18 cellular contexts compared by ENCODE assay signal in genomic region chr1:233379869-233380438, GRCh38. TPM values are rescaled to one million over a fixed set of nuclear protein-coding genes. Genes with fewer than 3 reads are reported as not detected.
A peak's percentile ranks its signal among the peaks of the same experiment; 100 is the strongest.
DNase-seq lines count a peak whose midpoint lies in the region; ATAC-seq, FAIRE-seq and TF ChIP-seq lines count a peak whose summit lies in the region.
"Had no signal": no experiment of that assay in that cellular context is flagged by ENCODE, and none has a peak within 500 bp of the region (broad histone marks: within the 10 kb centered on the region; RNA-seq: fewer than 3 reads in every experiment).

No MANE protein-coding gene starts in this region.

- peak; percentile 30 for DNase-seq in GM13976 (ENCODE audit: low spot score)
- no peak for DNase-seq in WERI-Rb-1
- DNase-seq in activated CD4-positive, CD25-positive, alpha-beta regulatory T cell treated with anti-CD3 and anti-CD28 coated beads, Interleukin-2, amount 50 U/mL, for 72 hours, result no peak
- DNase-seq in effector memory CD8-positive, alpha-beta T cell, result no peak
- no peak for DNase-seq in foreskin fibroblast
- DNase-seq in frontal cortex (ENCODE audit: low spot score in 2 of 2), result no peak
- DNase-seq: dermis blood vessel endothelial cell; mesendoderm; NCI-H1105 treated with DMSO at 0.1 percent for 48 hours; NK-92 treated with Interleukin-12 subunit alpha and Interleukin-12 subunit beta, amount 100 ng/mL, for 24 hours; psoas muscle; stomach had no signal

- no peaks in the 10 kb centered on the region for H3K27me3 Mint-ChIP-seq in effector memory CD8-positive, alpha-beta T cell
- H3K27me3 Mint-ChIP-seq: activated naive CD4-positive, alpha-beta T cell treated with anti-CD3 and anti-CD28 coated beads, Interleukin-2, amount 50 U/mL, for 24 hours had no signal

- H3K27ac Mint-ChIP-seq in effector memory CD8-positive, alpha-beta T cell, result no peak overlapping the region
- H3K27ac Mint-ChIP-seq: activated naive CD4-positive, alpha-beta T cell treated with anti-CD3 and anti-CD28 coated beads, Interleukin-2, amount 50 U/mL, for 24 hours; brain; nephron had no signal

- no peaks in the 10 kb centered on the region for H3K9me3 ChIP-seq in WERI-Rb-1 (ENCODE audit: severe bottlenecking)
- H3K9me3 ChIP-seq: psoas muscle had no signal

- H3K4me3 Mint-ChIP-seq in effector memory CD8-positive, alpha-beta T cell, result no peak overlapping the region
- H3K4me3 Mint-ChIP-seq: activated naive CD4-positive, alpha-beta T cell treated with anti-CD3 and anti-CD28 coated beads, Interleukin-2, amount 50 U/mL, for 24 hours; brain; nephron had no signal

- no peaks in the 10 kb centered on the region for H3K9me3 Mint-ChIP-seq in effector memory CD8-positive, alpha-beta T cell
- H3K9me3 Mint-ChIP-seq: activated naive CD4-positive, alpha-beta T cell treated with anti-CD3 and anti-CD28 coated beads, Interleukin-2, amount 50 U/mL, for 24 hours had no signal

- in situ Hi-C loops in GM13976 (cut with MboI; ENCODE audit: low sequenced_read_pairs, unreplicated experiment), result no loop called here

- ATAC-seq in GM21367 (IDR thresholded peaks at IDR 0.05; ENCODE audit: unreplicated experiment) (peak; percentile 66), HG03025 (IDR thresholded peaks at IDR 0.05; ENCODE audit: low FRiP score, unreplicated experiment) (peak; percentile 91)
- ATAC-seq in effector memory CD8-positive, alpha-beta T cell (replicated peaks), result no peak
- ATAC-seq: psoas muscle had no signal

- H3K36me3 Mint-ChIP-seq in effector memory CD8-positive, alpha-beta T cell (ENCODE audit: insufficient read depth), result no peaks in the 10 kb centered on the region

- no peak for FAIRE-seq in frontal cortex (lab: Jason Lieb, UNC)
- FAIRE-seq: urothelium cell line had no signal

- no peaks in the 10 kb centered on the region for H3K4me1 Mint-ChIP-seq in effector memory CD8-positive, alpha-beta T cell (ENCODE audit: low read depth in 2 of 2)
- H3K4me1 Mint-ChIP-seq: activated naive CD4-positive, alpha-beta T cell treated with anti-CD3 and anti-CD28 coated beads, Interleukin-2, amount 50 U/mL, for 24 hours; brain; nephron had no signal

- H3K27ac ChIP-seq in WERI-Rb-1, result 0 out of 2 replicates have a peak overlapping the region, but pooled peaks have one; percentile 2
- H3K27ac ChIP-seq: psoas muscle, stomach had no signal

- H3K36me3 ChIP-seq in WERI-Rb-1, result peaks cover 11% of the 10 kb centered on the region

- H3K27me3 ChIP-seq in WERI-Rb-1 (ENCODE audit: insufficient read depth, low read depth, severe bottlenecking), result no peaks in the 10 kb centered on the region
- H3K27me3 ChIP-seq: stomach had no signal

- TF ChIP-seq CTCF in GM13976 (IDR thresholded peaks at IDR 0.05; ENCODE audit: borderline replicate concordance, control extremely low read depth, extremely low read depth, insufficient read depth, missing control alignments), result no peak
- TF ChIP-seq CTCF in WERI-Rb-1 (IDR thresholded peaks at IDR 0.05; ENCODE audit: low read depth, low read length), result no peak
- TF ChIP-seq CTCF in foreskin fibroblast (IDR thresholded peaks at IDR 0.05; ENCODE audit: low read depth, low read length), result no peak

- H3K4me3 ChIP-seq in WERI-Rb-1 (ENCODE audit: low read depth, low read length) (no peak overlapping the region), foreskin fibroblast (ENCODE audit: low read depth in 1 of 2, low read length in 2 of 2) (no peak overlapping the region)
- H3K4me3 ChIP-seq: psoas muscle, stomach had no signal

RNA-seq across cellular contexts. Expression of gene MAP3K21, which starts 52.4 kb away (rescaled TPM):
- 2.9 TPM for total RNA-seq in frontal cortex
